8 cellular contexts compared by ENCODE assay signal in the genomic region with DNA sequence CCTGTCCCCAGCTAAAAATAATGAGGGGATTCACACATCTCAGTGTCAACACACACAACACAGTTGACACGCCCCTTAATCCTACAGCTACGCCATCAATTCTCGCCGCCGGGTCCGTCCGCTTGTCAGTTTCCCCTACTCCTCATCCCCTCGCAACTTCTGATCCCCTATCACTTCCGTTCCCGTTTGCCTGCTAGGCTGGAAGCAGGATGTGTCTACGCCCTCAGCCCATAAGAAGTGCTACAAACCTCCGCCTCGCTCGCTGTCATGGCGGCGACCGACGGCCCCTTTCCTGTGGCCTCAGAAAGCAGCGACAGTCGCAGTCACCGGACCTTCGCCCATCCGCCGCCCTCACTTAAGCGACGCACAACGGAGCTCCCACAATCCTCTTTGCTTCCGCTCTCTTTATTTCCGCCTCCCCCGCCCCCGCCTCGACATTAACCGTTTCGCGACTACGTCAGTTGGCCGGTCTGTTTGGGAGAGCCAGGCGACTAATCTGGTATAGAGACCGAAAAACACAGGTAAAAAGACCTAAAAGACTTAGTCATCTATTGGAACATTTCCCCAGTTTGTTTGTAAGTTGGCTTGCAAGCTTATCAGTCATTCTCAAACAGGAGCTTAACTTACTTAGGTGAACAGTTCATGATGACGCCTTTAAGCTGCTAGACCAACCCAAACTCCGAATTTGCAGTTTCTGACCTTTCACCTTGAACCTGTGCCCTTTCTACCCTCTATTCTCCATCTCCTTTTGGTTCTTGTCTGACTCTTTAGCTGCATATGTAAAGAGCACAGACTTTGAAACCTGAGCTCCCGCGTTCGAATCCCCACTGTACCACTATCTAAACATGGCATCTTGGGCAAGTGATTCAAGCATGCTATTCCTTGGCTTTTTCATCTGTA. TPM values are rescaled to one million over a fixed set of nuclear protein-coding genes. Genes with fewer than 3 reads are reported as not detected.
DNase-seq lines count a peak whose midpoint lies in the region; TF ChIP-seq lines count a peak whose summit lies in the region.

A gene with protein sequence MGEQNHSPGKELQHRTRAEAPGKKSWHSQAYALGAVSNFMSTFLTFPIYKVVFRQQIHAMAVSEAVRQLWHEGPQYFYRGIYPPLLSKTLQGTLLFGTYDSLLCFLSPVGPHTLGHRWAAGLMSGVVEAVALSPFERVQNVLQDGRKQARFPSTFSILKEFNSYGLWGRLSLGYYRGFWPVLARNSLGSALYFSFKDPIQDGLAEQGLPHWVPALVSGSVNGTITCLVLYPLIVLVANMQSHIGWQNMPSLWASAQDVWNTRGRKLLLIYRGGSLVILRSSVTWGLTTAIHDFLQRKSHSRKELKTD (minus strand): TSS at position 380 of the 900 bp plus-strand sequence. CDS start 51,752 bp downstream, outside the sequence.

- H2AFZ ChIP-seq in Loucy (ENCODE audit: low read length) (peak within 1 kb of the TSS; percentile 68), neuronal stem cell (ENCODE audit: low read length) (peak within 1 kb of the TSS; percentile 71)

- H3K9ac ChIP-seq in ES-I3 (ENCODE audit: low read depth, low read length) (peak within 1 kb of the TSS; percentile 97), Loucy (ENCODE audit: low read depth, low read length, poor library complexity, severe bottlenecking) (peak within 1 kb of the TSS; percentile 80), neuronal stem cell (ENCODE audit: low read depth, low read length, poor library complexity) (peak within 1 kb of the TSS; percentile 63)

- H3K23ac ChIP-seq in neuronal stem cell (ENCODE audit: low read depth, low read length, poor library complexity), result no peak within 1 kb of the TSS

- no peak within 1 kb of the TSS for H4K91ac ChIP-seq in neuronal stem cell (ENCODE audit: low read depth, low read length, poor library complexity)

- H3K9me2 ChIP-seq in Loucy (replicated peaks; ENCODE audit: low read depth, low read length), result no peaks in the 10 kb centered on the region

- no peak within 1 kb of the TSS for H3K14ac ChIP-seq in neuronal stem cell (ENCODE audit: low read length)

- no peak within 1 kb of the TSS for H3K4ac ChIP-seq in neuronal stem cell (ENCODE audit: low read length)

- no peaks in the 10 kb centered on the region for H3K27me3 ChIP-seq in H7 (ENCODE audit: control insufficient read depth, insufficient read depth, low read length)
- no peaks in the 10 kb centered on the region for H3K27me3 ChIP-seq in Loucy (ENCODE audit: insufficient read depth, low read length, poor library complexity, severe bottlenecking)
- no peaks in the 10 kb centered on the region for H3K27me3 ChIP-seq in neuronal stem cell (ENCODE audit: control insufficient read depth in 3 of 3, insufficient read depth in 3 of 3, low read depth in 1 of 3, low read length in 3 of 3)

- no peaks in the 10 kb centered on the region for H3F3A ChIP-seq in Loucy (ENCODE audit: low read depth)

- H3K79me2 ChIP-seq in Loucy (ENCODE audit: insufficient read depth, low read length), result 0 out of 2 replicates have a peak, but pooled peaks cover 6% of the 10 kb centered on the region

- no peak within 1 kb of the TSS for H2BK120ac ChIP-seq in neuronal stem cell (ENCODE audit: low read depth, low read length)

- no peaks in the 10 kb centered on the region for H3K79me1 ChIP-seq in neuronal stem cell (ENCODE audit: low read depth, low read length)

- H2BK5ac ChIP-seq in neuronal stem cell (ENCODE audit: low read length), result no peak within 1 kb of the TSS

- H2BK12ac ChIP-seq in neuronal stem cell (ENCODE audit: low read length), result no peak within 1 kb of the TSS

- H3K36me3 ChIP-seq in ES-I3 (ENCODE audit: insufficient read depth, low read length) (no peaks in the 10 kb centered on the region), H7 (replicated peaks; ENCODE audit: control insufficient read depth, insufficient read depth, low read length) (no peaks in the 10 kb centered on the region), Loucy (ENCODE audit: insufficient read depth, low read length) (no peaks in the 10 kb centered on the region), neuronal stem cell (replicated peaks in 1 of 2; ENCODE audit: control insufficient read depth in 2 of 2, insufficient read depth in 2 of 2, low read length in 2 of 2) (no peaks in the 10 kb centered on the region)

- H3K4me3 ChIP-seq in H7 (ENCODE audit: insufficient read depth, low read depth, low read length), result peak within 1 kb of the TSS; percentile 51
- peak within 1 kb of the TSS; percentile 78 for H3K4me3 ChIP-seq in Loucy (ENCODE audit: low read length, poor library complexity, severe bottlenecking)
- peak within 1 kb of the TSS; percentile 55 to 90 for H3K4me3 ChIP-seq in neuronal stem cell (ENCODE audit: low read length in 2 of 2)

- H3K18ac ChIP-seq in neuronal stem cell (ENCODE audit: low read length), result no peak within 1 kb of the TSS

- peak within 1 kb of the TSS; percentile 89 for H3K27ac ChIP-seq in neuronal stem cell (replicated peaks; ENCODE audit: low read length)

- WGBS in neuronal stem cell (ENCODE audit: extremely low coverage in 2 of 2, insufficient read length in 2 of 2, insufficient replicate concordance in 1 of 2), 2 donors, result no CpG with 5 or more reads among the region's 44 CpGs

- 0 out of 2 replicates have a peak, but pooled peaks cover 3% of the 10 kb centered on the region for H3K4me1 ChIP-seq in ES-I3 (ENCODE audit: insufficient read depth, low read length)
- peaks cover 9% of the 10 kb centered on the region for H3K4me1 ChIP-seq in Loucy (ENCODE audit: insufficient read depth, low read length, poor library complexity, severe bottlenecking)
- no peaks in the 10 kb centered on the region for H3K4me1 ChIP-seq in neuronal stem cell (ENCODE audit: control insufficient read depth in 2 of 2, insufficient read depth in 1 of 2, low read depth in 1 of 2, low read length in 2 of 2)

- DNase-seq in H7 (peak; percentile 49), SHP77 treated with DMSO at 0.1 percent for 48 hours (lab: John Stamatoyannopoulos, UW) (peak; percentile 68), foreskin melanocyte (peak; percentile 74), neuronal stem cell (ENCODE audit: low spot score) (peak; percentile 73)
- peak; percentile 53 for DNase-seq in activated gamma-delta T cell treated with anti-CD3 and anti-CD28 coated beads, Interleukin-2, amount 50 U/mL, for 16 hours (ENCODE audit: low read depth)

- no peak within 1 kb of the TSS for H2AK5ac ChIP-seq in neuronal stem cell (ENCODE audit: low read depth, low read length)

- TF ChIP-seq CTCF in Loucy (conservative IDR thresholded peaks at IDR 0.05; ENCODE audit: low read length) (no peak), subcutaneous adipose tissue (IDR thresholded peaks at IDR 0.05; ENCODE audit: low read depth) (no peak)

- H3K9me3 ChIP-seq in ES-I3 (ENCODE audit: control insufficient read depth, insufficient read depth, low read length) (no peaks in the 10 kb centered on the region), Loucy (ENCODE audit: insufficient read depth, low read depth, low read length) (no peaks in the 10 kb centered on the region), neuronal stem cell (replicated peaks in 1 of 2; ENCODE audit: control insufficient read depth in 2 of 2, insufficient read depth in 1 of 2, low read depth in 1 of 2, low read length in 2 of 2) (no peaks in the 10 kb centered on the region)

- no peak within 1 kb of the TSS for H4K8ac ChIP-seq in neuronal stem cell (ENCODE audit: low read depth, low read length)

- H3K4me2 ChIP-seq in Loucy (ENCODE audit: low read depth, low read length, poor library complexity, severe bottlenecking) (peak within 1 kb of the TSS; percentile 88), neuronal stem cell (ENCODE audit: insufficient read depth, low read length, poor library complexity, severe bottlenecking) (peak within 1 kb of the TSS; percentile 54)

- H4K20me1 ChIP-seq in Loucy (ENCODE audit: insufficient read depth, low read length, poor library complexity, severe bottlenecking), result no peaks in the 10 kb centered on the region

- H2BK15ac ChIP-seq in neuronal stem cell (ENCODE audit: low read length), result no peak within 1 kb of the TSS

RNA-seq across cellular contexts. Expression of the gene that starts here (rescaled TPM):
- 2.2 and 2.3 TPM in 2 replicates for total RNA-seq in H7 (2014; rRNA removed; shearing (Covaris generic))
- polyA plus RNA-seq in neuronal stem cell (2013, experiment 1 of 2), result 5.2 TPM
- polyA plus RNA-seq in neuronal stem cell (2013, experiment 2 of 2), result 5.5 TPM
- 10 to 100 TPM; 10.6 to 24.5 (median 17.3) TPM for total RNA-seq in subcutaneous adipose tissue

Comparison
In these comparisons a context has a peak if more than half of its experiments do, and no peak if none do; other contexts are left out.
1. Peak in every context shown above with its lines: DNase-seq, H3K4me3 ChIP-seq and H3K27ac ChIP-seq.